11 cellular contexts compared by ENCODE assay signal in genomic region chr15:72740202-72740601, GRCh38. TPM values are rescaled to one million over a fixed set of nuclear protein-coding genes. Genes with fewer than 3 reads are reported as not detected.
A peak's percentile ranks its signal among the peaks of the same experiment; 100 is the strongest.
DNase-seq lines count a peak whose midpoint lies in the region; ATAC-seq and TF ChIP-seq lines count a peak whose summit lies in the region.
"Had no signal": no experiment of that assay in that cellular context is flagged by ENCODE, and none has a peak within 500 bp of the region (broad histone marks: within the 10 kb centered on the region; RNA-seq: fewer than 3 reads in every experiment).

No MANE protein-coding gene starts in this region.

- H3K4me1 Mint-ChIP-seq in T-cell = peaks cover 34 to 44% (median 37%) of the 10 kb centered on the region in 3 donors

- peak overlapping the region; percentile 32 to 58 (median 39) for H3K4me3 Mint-ChIP-seq in T-cell

- DNase-seq in AG09309 (ENCODE audit: low read depth) (peak; percentile 18), T-cell (no peak), dermis blood vessel endothelial cell (no peak), NCI-H1417 treated with DMSO at 0.1 percent for 48 hours (lab: John Stamatoyannopoulos, UW) (no peak), NCI-H187 treated with DMSO at 0.1 percent for 48 hours (lab: John Stamatoyannopoulos, UW) (no peak), AG08395 (ENCODE audit: low spot score) (no peak)
- DNase-seq: activated CD8-positive, alpha-beta memory T cell treated with anti-CD3 and anti-CD28 coated beads for 24 hours had no signal

- H3K9me3 Mint-ChIP-seq in T-cell = peaks cover 0 to 3% (median 0%) of the 10 kb centered on the region in 3 donors

- no peak for TF ChIP-seq CTCF in AG09309 (IDR thresholded peaks at IDR 0.05; ENCODE audit: control insufficient read depth, insufficient read depth, low read depth, low read length, missing control alignments)

- POLR2A ChIA-PET in T-cell (lab: Charles Lee) = interaction anchor here in 1 of 2 donors (1.0 kb wide), 1 partner anchor 32 kb away, joined by 4 read pairs; no protein-coding TSS in a partner anchor

- H3K36me3 Mint-ChIP-seq in T-cell = peaks cover 44% of the 10 kb centered on the region

- peak overlapping the region; percentile 84 to 87 for H3K27ac Mint-ChIP-seq in T-cell

- no peak overlapping the region for H3K4me3 ChIP-seq in AG09309 (ENCODE audit: control insufficient read depth, low read depth, low read length)
- H3K4me3 ChIP-seq: K562 had no signal

- H3K27me3 Mint-ChIP-seq in T-cell = no peaks in the 10 kb centered on the region

- ATAC-seq in GM18858 (IDR thresholded peaks at IDR 0.05; ENCODE audit: unreplicated experiment) = peak; percentile 76
- peak; percentile 62 for ATAC-seq in HG02884 (IDR thresholded peaks at IDR 0.05; ENCODE audit: unreplicated experiment)
- peak; percentile 84 to 91 (median 86) for ATAC-seq in T-cell (replicated peaks in 1 of 4)
- ATAC-seq: K562 had no signal

- CTCF ChIA-PET in T-cell (lab: Charles Lee) = interaction anchor here (0.6 to 1.8 kb wide), 6 partner anchors 11 to 264 kb away, joined by 3 to 6 read pairs (median 3); no protein-coding TSS in a partner anchor

RNA-seq across cellular contexts. Expression of gene ADPGK, which starts 43.4 kb away (rescaled TPM):
- 100 to 1,000 TPM in 3 of 5 donors, 10 to 100 TPM in 2; 97.0 to 106 (median 102) TPM for total RNA-seq in T-cell
- 49.1 and 51.6 TPM in 2 replicates for total RNA-seq in dermis blood vessel endothelial cell

RNA-seq across cellular contexts. Expression of gene BBS4, which starts 54.2 kb away (rescaled TPM):
- total RNA-seq in T-cell = 10 to 100 TPM; 16.1 to 19.7 (median 16.6) TPM
- 9.2 and 10.2 TPM in 2 replicates for total RNA-seq in dermis blood vessel endothelial cell

RNA-seq across cellular contexts. Expression of gene HIGD2B, which starts 54.2 kb away (rescaled TPM):
- total RNA-seq in T-cell (under 1 TPM in 2 of 5 donors, not detected in 3; 0.33 to 0.45 TPM), dermis blood vessel endothelial cell (not detected in 2 replicates)
- total RNA-seq: posterior vena cava had no signal
